In the genomic region with DNA sequence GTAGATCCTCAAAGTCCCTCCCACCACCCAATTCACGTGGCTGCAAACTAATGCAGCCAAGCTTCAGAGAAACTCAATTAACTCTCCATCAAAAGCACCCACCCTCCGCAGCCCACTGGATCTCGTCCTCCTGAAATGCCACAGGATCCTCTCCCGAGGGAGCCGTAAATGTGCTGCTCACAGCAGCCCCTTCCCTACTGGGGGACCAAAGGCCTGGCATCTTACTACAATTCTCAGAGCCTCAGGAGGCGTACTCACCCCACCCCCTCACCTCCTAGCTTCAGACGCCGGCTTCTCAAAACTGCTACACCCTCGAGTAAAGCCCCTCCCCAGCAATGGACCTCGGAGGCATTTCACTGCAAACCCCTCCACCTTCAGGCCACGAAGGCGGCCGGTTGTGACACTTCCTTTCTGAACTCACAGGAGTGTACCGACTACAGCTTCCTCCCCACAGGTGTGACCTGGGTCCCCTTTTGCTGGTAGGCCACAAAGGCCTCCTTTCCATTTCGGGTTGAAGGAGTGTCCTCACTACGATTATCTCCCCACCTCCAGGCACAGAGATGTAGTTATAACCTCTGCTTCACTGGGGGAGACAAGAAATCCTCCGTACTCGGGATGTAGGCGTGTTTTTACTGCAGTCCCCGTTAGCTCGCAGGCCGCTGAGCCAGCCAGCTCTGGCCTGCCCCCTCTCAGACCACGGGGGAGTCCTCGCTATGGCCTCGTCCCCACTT, we compare ENCODE assay signal across 1 cellular context.
TF ChIP-seq lines count a peak whose summit lies in the region.

No MANE protein-coding gene starts in this region.

TF ChIP-seq in GM12878, 131 proteins besides CTCF, POLR2A, EP300 and RAD21:
- TF ChIP-seq, protein P1, sequence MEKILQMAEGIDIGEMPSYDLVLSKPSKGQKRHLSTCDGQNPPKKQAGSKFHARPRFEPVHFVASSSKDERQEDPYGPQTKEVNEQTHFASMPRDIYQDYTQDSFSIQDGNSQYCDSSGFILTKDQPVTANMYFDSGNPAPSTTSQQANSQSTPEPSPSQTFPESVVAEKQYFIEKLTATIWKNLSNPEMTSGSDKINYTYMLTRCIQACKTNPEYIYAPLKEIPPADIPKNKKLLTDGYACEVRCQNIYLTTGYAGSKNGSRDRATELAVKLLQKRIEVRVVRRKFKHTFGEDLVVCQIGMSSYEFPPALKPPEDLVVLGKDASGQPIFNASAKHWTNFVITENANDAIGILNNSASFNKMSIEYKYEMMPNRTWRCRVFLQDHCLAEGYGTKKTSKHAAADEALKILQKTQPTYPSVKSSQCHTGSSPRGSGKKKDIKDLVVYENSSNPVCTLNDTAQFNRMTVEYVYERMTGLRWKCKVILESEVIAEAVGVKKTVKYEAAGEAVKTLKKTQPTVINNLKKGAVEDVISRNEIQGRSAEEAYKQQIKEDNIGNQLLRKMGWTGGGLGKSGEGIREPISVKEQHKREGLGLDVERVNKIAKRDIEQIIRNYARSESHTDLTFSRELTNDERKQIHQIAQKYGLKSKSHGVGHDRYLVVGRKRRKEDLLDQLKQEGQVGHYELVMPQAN (conservative IDR thresholded peaks at IDR 0.05): 0 out of 2 replicates have a peak, but pooled peaks have one; percentile 15
- TF ChIP-seq MXI1 (IDR thresholded peaks at IDR 0.05; ENCODE audit: low read depth, low read length): peak; percentile 61; the same call in 1 of the 2 replicates
- TF ChIP-seq POLR2AphosphoS5 (IDR thresholded peaks at IDR 0.05; ENCODE audit: low read length): peak; percentile 75
- peak; percentile 22 for TF ChIP-seq SMAD1 (IDR thresholded peaks at IDR 0.05; ENCODE audit: low read depth, partially characterized antibody)
- 0 out of 2 replicates have a peak, but pooled peaks have one; percentile 47 for TF ChIP-seq MTA3 (IDR thresholded peaks at IDR 0.05; ENCODE audit: borderline replicate concordance, low read length)
- no peak for TF ChIP-seq TBL1XR1 (IDR thresholded peaks at IDR 0.05; ENCODE audit: low read depth, low read length)
- 0 out of 4 replicates have a peak, but pooled peaks of 1 of the 2 experiments have one; percentile 17 for TF ChIP-seq BHLHE40 (IDR thresholded peaks at IDR 0.05; ENCODE audit: borderline replicate concordance in 1 of 2, low read depth in 2 of 2, low read length in 1 of 2)
- TF ChIP-seq, protein P2, sequence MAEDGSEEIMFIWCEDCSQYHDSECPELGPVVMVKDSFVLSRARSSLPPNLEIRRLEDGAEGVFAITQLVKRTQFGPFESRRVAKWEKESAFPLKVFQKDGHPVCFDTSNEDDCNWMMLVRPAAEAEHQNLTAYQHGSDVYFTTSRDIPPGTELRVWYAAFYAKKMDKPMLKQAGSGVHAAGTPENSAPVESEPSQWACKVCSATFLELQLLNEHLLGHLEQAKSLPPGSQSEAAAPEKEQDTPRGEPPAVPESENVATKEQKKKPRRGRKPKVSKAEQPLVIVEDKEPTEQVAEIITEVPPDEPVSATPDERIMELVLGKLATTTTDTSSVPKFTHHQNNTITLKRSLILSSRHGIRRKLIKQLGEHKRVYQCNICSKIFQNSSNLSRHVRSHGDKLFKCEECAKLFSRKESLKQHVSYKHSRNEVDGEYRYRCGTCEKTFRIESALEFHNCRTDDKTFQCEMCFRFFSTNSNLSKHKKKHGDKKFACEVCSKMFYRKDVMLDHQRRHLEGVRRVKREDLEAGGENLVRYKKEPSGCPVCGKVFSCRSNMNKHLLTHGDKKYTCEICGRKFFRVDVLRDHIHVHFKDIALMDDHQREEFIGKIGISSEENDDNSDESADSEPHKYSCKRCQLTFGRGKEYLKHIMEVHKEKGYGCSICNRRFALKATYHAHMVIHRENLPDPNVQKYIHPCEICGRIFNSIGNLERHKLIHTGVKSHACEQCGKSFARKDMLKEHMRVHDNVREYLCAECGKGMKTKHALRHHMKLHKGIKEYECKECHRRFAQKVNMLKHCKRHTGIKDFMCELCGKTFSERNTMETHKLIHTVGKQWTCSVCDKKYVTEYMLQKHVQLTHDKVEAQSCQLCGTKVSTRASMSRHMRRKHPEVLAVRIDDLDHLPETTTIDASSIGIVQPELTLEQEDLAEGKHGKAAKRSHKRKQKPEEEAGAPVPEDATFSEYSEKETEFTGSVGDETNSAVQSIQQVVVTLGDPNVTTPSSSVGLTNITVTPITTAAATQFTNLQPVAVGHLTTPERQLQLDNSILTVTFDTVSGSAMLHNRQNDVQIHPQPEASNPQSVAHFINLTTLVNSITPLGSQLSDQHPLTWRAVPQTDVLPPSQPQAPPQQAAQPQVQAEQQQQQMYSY (CRISPR knock-in tag; IDR thresholded peaks at IDR 0.05): no peak
- TF ChIP-seq TAF1 (IDR thresholded peaks at IDR 0.05; ENCODE audit: borderline replicate concordance, low read depth, low read length): peak; percentile 15; the same call in 1 of the 2 replicates
- TF ChIP-seq NR2C1 (IDR thresholded peaks at IDR 0.05): no peak
- peak; percentile 47; the same call in 1 of the 2 replicates for TF ChIP-seq SPI1 (IDR thresholded peaks at IDR 0.05; ENCODE audit: borderline replicate concordance, insufficient read depth, low read depth, low read length)
- TF ChIP-seq PML (IDR thresholded peaks at IDR 0.05; ENCODE audit: low read length): 0 out of 2 replicates have a peak, but pooled peaks have one; percentile 10
- TF ChIP-seq RCOR1 (conservative IDR thresholded peaks at IDR 0.05; ENCODE audit: low read depth, low read length): no peak
- TF ChIP-seq, protein P3, sequence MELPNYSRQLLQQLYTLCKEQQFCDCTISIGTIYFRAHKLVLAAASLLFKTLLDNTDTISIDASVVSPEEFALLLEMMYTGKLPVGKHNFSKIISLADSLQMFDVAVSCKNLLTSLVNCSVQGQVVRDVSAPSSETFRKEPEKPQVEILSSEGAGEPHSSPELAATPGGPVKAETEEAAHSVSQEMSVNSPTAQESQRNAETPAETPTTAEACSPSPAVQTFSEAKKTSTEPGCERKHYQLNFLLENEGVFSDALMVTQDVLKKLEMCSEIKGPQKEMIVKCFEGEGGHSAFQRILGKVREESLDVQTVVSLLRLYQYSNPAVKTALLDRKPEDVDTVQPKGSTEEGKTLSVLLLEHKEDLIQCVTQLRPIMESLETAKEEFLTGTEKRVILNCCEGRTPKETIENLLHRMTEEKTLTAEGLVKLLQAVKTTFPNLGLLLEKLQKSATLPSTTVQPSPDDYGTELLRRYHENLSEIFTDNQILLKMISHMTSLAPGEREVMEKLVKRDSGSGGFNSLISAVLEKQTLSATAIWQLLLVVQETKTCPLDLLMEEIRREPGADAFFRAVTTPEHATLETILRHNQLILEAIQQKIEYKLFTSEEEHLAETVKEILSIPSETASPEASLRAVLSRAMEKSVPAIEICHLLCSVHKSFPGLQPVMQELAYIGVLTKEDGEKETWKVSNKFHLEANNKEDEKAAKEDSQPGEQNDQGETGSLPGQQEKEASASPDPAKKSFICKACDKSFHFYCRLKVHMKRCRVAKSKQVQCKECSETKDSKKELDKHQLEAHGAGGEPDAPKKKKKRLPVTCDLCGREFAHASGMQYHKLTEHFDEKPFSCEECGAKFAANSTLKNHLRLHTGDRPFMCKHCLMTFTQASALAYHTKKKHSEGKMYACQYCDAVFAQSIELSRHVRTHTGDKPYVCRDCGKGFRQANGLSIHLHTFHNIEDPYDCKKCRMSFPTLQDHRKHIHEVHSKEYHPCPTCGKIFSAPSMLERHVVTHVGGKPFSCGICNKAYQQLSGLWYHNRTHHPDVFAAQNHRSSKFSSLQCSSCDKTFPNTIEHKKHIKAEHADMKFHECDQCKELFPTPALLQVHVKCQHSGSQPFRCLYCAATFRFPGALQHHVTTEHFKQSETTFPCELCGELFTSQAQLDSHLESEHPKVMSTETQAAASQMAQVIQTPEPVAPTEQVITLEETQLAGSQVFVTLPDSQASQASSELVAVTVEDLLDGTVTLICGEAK (IDR thresholded peaks at IDR 0.05; ENCODE audit: borderline replicate concordance): peak; percentile 13; the same call in 1 of the 2 replicates
- TF ChIP-seq RUNX3 (IDR thresholded peaks at IDR 0.05; ENCODE audit: low read length): peak; percentile 55; the same call in 1 of the 2 replicates
- peak in 1 of 2 experiments; percentile 5; a peak in 1 of 3 replicates for TF ChIP-seq EGR1 (IDR thresholded peaks at IDR 0.05; ENCODE audit: borderline replicate concordance in 1 of 2, low read depth in 2 of 2, low read length in 2 of 2)
- TF ChIP-seq BACH1 (IDR thresholded peaks at IDR 0.05; ENCODE audit: borderline replicate concordance): 0 out of 2 replicates have a peak, but pooled peaks have one; percentile 11
- TF ChIP-seq POU2F2 (IDR thresholded peaks at IDR 0.05; ENCODE audit: borderline replicate concordance, low read depth, low read length): peak; percentile 5; the same call in 1 of the 3 replicates
- TF ChIP-seq RBBP5 (conservative IDR thresholded peaks at IDR 0.05): no peak
